Comparison of ENCODE assay signal across 8 cellular contexts in genomic region chr12:20212658-20213387, GRCh38.
A peak's percentile ranks its signal among the peaks of the same experiment; 100 is the strongest.
DNase-seq lines count a peak whose midpoint lies in the region; ATAC-seq and TF ChIP-seq lines count a peak whose summit lies in the region.

No MANE protein-coding gene starts in this region.

- H2AFZ ChIP-seq in GM23338 = peak overlapping the region; percentile 70; the same call in 1 of the 2 replicates

- no peaks in the 10 kb centered on the region for H4K20me1 ChIP-seq in GM23338 (replicated peaks; ENCODE audit: insufficient read depth)

- H3K27ac Mint-ChIP-seq in GM23338 = peak overlapping the region; percentile 93
- H3K27ac Mint-ChIP-seq in activated CD8-positive, alpha-beta T cell treated with anti-CD3 and anti-CD28 coated beads for 36 hours = no peak overlapping the region

- H3K9me3 Mint-ChIP-seq in GM23338 = no peaks in the 10 kb centered on the region
- no peaks in the 10 kb centered on the region for H3K9me3 Mint-ChIP-seq in activated CD8-positive, alpha-beta T cell treated with anti-CD3 and anti-CD28 coated beads for 36 hours

- H3K79me2 ChIP-seq in GM23338 (replicated peaks; ENCODE audit: insufficient read depth) = no peaks in the 10 kb centered on the region

- no peaks in the 10 kb centered on the region for H3K36me3 Mint-ChIP-seq in GM23338 (ENCODE audit: low read depth)
- H3K36me3 Mint-ChIP-seq in activated CD8-positive, alpha-beta T cell treated with anti-CD3 and anti-CD28 coated beads for 36 hours (ENCODE audit: low read depth) = no peaks in the 10 kb centered on the region

- H3K4me1 ChIP-seq in GM23338 (ENCODE audit: insufficient read depth) (peaks cover 18% of the 10 kb centered on the region; the same call in 1 of the 2 replicates), left lung (peaks cover 7 to 38% of the 10 kb centered on the region in 2 donors)

- H3K36me3 ChIP-seq in GM23338 (ENCODE audit: insufficient read depth) (no peaks in the 10 kb centered on the region), left lung (no peaks in the 10 kb centered on the region)

- H3K27ac ChIP-seq in GM23338 (ENCODE audit: low read depth) (peak overlapping the region; percentile 68; the same call in 1 of the 2 replicates), dorsolateral prefrontal cortex (peak overlapping the region in 54 of 59 donors; percentile 1 to 85 (median 68)), left lung (peak overlapping the region; percentile 50 to 70), temporal lobe (ENCODE audit: low read depth, low read length) (peak overlapping the region; percentile 1)

- peak; percentile 100 for ATAC-seq in GM23338
- ATAC-seq in left lung = peak; percentile 97
- ATAC-seq in activated CD8-positive, alpha-beta T cell treated with anti-CD3 and anti-CD28 coated beads for 36 hours = no peak

- H3K4me2 ChIP-seq in GM23338 = peak overlapping the region; percentile 48

- no peaks in the 10 kb centered on the region for H3F3A ChIP-seq in GM23338 (replicated peaks; ENCODE audit: low read depth)

- H3K4me3 Mint-ChIP-seq in GM23338 = no peak overlapping the region
- H3K4me3 Mint-ChIP-seq in activated CD8-positive, alpha-beta T cell treated with anti-CD3 and anti-CD28 coated beads for 36 hours = no peak overlapping the region

- POLR2A ChIA-PET in activated CD8-positive, alpha-beta T cell treated with anti-CD3 and anti-CD28 coated beads for 36 hours (lab: Charles Lee) = no interaction called here

- peaks cover 3% of the 10 kb centered on the region for H3K27me3 Mint-ChIP-seq in GM23338 (ENCODE audit: insufficient read depth, low read depth, poor library complexity)
- H3K27me3 Mint-ChIP-seq in activated CD8-positive, alpha-beta T cell treated with anti-CD3 and anti-CD28 coated beads for 36 hours = peaks cover 1% of the 10 kb centered on the region

- H3K27me3 ChIP-seq in GM23338 (ENCODE audit: insufficient read depth) (no peaks in the 10 kb centered on the region), dorsolateral prefrontal cortex (no peaks in the 10 kb centered on the region), left lung (no peaks in the 10 kb centered on the region)

- H3K4me1 Mint-ChIP-seq in GM23338 = peaks cover 14% of the 10 kb centered on the region; the same call in 2 of the 3 replicates
- H3K4me1 Mint-ChIP-seq in activated CD8-positive, alpha-beta T cell treated with anti-CD3 and anti-CD28 coated beads for 36 hours (ENCODE audit: low read depth) = no peaks in the 10 kb centered on the region

- TF ChIP-seq CTCF in GM23338 (conservative IDR thresholded peaks at IDR 0.05; ENCODE audit: low read depth in 2 of 2) (no peak), dorsolateral prefrontal cortex (IDR thresholded peaks at IDR 0.05 in 54 of 56, conservative IDR thresholded peaks at IDR 0.05 in 2 of 56; ENCODE audit: low read depth in 1 of 56, partially characterized antibody in 56 of 56) (peak in 4 of 56 donors; percentile 7 to 24 (median 10)), left lung (IDR thresholded peaks at IDR 0.05) (no peak)
- no peak for TF ChIP-seq CTCF in activated CD8-positive, alpha-beta T cell treated with anti-CD3 and anti-CD28 coated beads for 36 hours (IDR thresholded peaks at IDR 0.05)

- CTCF ChIA-PET in activated CD8-positive, alpha-beta T cell treated with anti-CD3 and anti-CD28 coated beads for 36 hours (lab: Charles Lee) = no interaction called here

- no peaks in the 10 kb centered on the region for H3K9me3 ChIP-seq in left lung

- H3K4me3 ChIP-seq in GM23338 (no peak overlapping the region), dorsolateral prefrontal cortex (peak overlapping the region in 53 of 59 donors; percentile 1 to 59 (median 31)), left lung (no peak overlapping the region)

- no peaks in the 10 kb centered on the region for H3K9me2 ChIP-seq in GM23338 (ENCODE audit: insufficient read depth)

- intact Hi-C loops in dorsolateral prefrontal cortex (cut with DNase I) = loop anchor here in 1 of 2 donors (10.0 kb wide), 1 partner anchor 468 kb away; no protein-coding TSS in a partner anchor
- intact Hi-C loops in left lung (cut with DNase I) = no loop called here
- intact Hi-C loops in activated CD8-positive, alpha-beta T cell treated with anti-CD3 and anti-CD28 coated beads for 36 hours (cut with micrococcal nuclease) = no loop called here

- DNase-seq in GM23338 (ENCODE audit: low spot score) (peak; percentile 90), NCI-H774 (lab: John Stamatoyannopoulos, UW) (peak; percentile 42), dorsolateral prefrontal cortex (peak in 9 of 10 donors; percentile 27 to 77 (median 63)), left lung (peak in 1 of 2 donors; percentile 77), GDM1 (lab: John Stamatoyannopoulos, UW) (no peak)
- no peak for DNase-seq in activated naive CD4-positive, alpha-beta T cell treated with Interleukin-2 at 50 U/mL for 16 hours
- no peak for DNase-seq in activated CD8-positive, alpha-beta T cell treated with anti-CD3 and anti-CD28 coated beads for 36 hours

TF ChIP-seq in GM23338, 12 proteins besides CTCF, POLR2A, EP300 and RAD21 (continues in another document):
- TF ChIP-seq EZH2 (IDR thresholded peaks at IDR 0.05; ENCODE audit: low read depth, unreplicated experiment) (no peak), JUNB (IDR thresholded peaks at IDR 0.05; ENCODE audit: unreplicated experiment) (no peak), ZNF462 (CRISPR knock-in tag; IDR thresholded peaks at IDR 0.05) (peak; percentile 90), CREB1 (CRISPR knock-in tag; IDR thresholded peaks at IDR 0.05; ENCODE audit: low read depth) (0 out of 2 replicates have a peak, but pooled peaks have one; percentile 42)

Comparison
In these comparisons a context has a peak if more than half of its experiments do, and no peak if none do; other contexts are left out.
1. DNase-seq: peak in GM23338 (single experiment), NCI-H774 (single experiment) and dorsolateral prefrontal cortex (9 of 10); none in activated naive CD4-positive, alpha-beta T cell treated with Interleukin-2 at 50 U/mL for 16 hours (single experiment), GDM1 (single experiment) and activated CD8-positive, alpha-beta T cell treated with anti-CD3 and anti-CD28 coated beads for 36 hours (single experiment).
2. H3K27ac ChIP-seq: peak in every context shown above with its lines; median percentile 68 in GM23338; 68 in dorsolateral prefrontal cortex; 60 in left lung; 1 in temporal lobe.
3. H3K4me3 ChIP-seq: peak in dorsolateral prefrontal cortex (53 of 59); none in GM23338 (single experiment) and left lung (0 of 2).